10 cellular contexts compared by ENCODE assay signal in genomic region chrX:129755779-129756650, GRCh38. TPM values are rescaled to one million over a fixed set of nuclear protein-coding genes. Genes with fewer than 3 reads are reported as not detected.
DNase-seq lines count a peak whose midpoint lies in the region; ATAC-seq and TF ChIP-seq lines count a peak whose summit lies in the region.
"Had no signal": no experiment of that assay in that cellular context is flagged by ENCODE, and none has a peak within 500 bp of the region (broad histone marks: within the 10 kb centered on the region; RNA-seq: fewer than 3 reads in every experiment).

No MANE protein-coding gene starts in this region.

- TF ChIP-seq CTCF in nephron progenitor cell (IDR thresholded peaks at IDR 0.05): no peak

- H3K4me1 Mint-ChIP-seq in activated CD8-positive, alpha-beta T cell treated with anti-CD3 and anti-CD28 coated beads, Interleukin-2, amount 10 ng/mL, durations not matched to agents 7 days and 5 days (ENCODE audit: low read depth): peaks cover 84% of the 10 kb centered on the region
- H3K4me1 Mint-ChIP-seq in nephron progenitor cell: peaks cover 18% of the 10 kb centered on the region

- H3K27ac Mint-ChIP-seq in activated CD8-positive, alpha-beta T cell treated with anti-CD3 and anti-CD28 coated beads, Interleukin-2, amount 10 ng/mL, durations not matched to agents 7 days and 5 days: peak overlapping the region; percentile 85
- H3K27ac Mint-ChIP-seq in nephron progenitor cell: peak overlapping the region; percentile 51

- H3K4me3 Mint-ChIP-seq in activated CD8-positive, alpha-beta T cell treated with anti-CD3 and anti-CD28 coated beads, Interleukin-2, amount 10 ng/mL, durations not matched to agents 7 days and 5 days: peak overlapping the region; percentile 71
- no peak overlapping the region for H3K4me3 Mint-ChIP-seq in nephron progenitor cell

- no peaks in the 10 kb centered on the region for H3K27me3 Mint-ChIP-seq in activated CD8-positive, alpha-beta T cell treated with anti-CD3 and anti-CD28 coated beads, Interleukin-2, amount 10 ng/mL, durations not matched to agents 7 days and 5 days (ENCODE audit: low read depth)
- peaks cover 26% of the 10 kb centered on the region for H3K27me3 Mint-ChIP-seq in nephron progenitor cell (ENCODE audit: low read depth, poor library complexity)

- POLR2A ChIA-PET in activated CD8-positive, alpha-beta T cell treated with anti-CD3 and anti-CD28 coated beads, Interleukin-2, amount 10 ng/mL, durations not matched to agents 7 days and 5 days (lab: Charles Lee): interaction anchor here (0.7 to 8.0 kb wide), 8 partner anchors 12 to 150 kb away, joined by 3 to 165 read pairs (median 5); partner anchors contain the start of gene SASH3

- no peaks in the 10 kb centered on the region for H3K36me3 Mint-ChIP-seq in activated CD8-positive, alpha-beta T cell treated with anti-CD3 and anti-CD28 coated beads, Interleukin-2, amount 10 ng/mL, durations not matched to agents 7 days and 5 days (ENCODE audit: low read depth)
- no peaks in the 10 kb centered on the region for H3K36me3 Mint-ChIP-seq in nephron progenitor cell (ENCODE audit: low read depth)

- DNase-seq in activated CD4-positive, CD25-positive, alpha-beta regulatory T cell (lab: John Stamatoyannopoulos, UW): peak in 3 of 4 experiments; percentile 4 to 14 (median 10)
- no peak for DNase-seq in activated CD4-positive, CD25-positive, alpha-beta regulatory T cell treated with anti-CD3 and anti-CD28 coated beads, Interleukin-2, amount 50 U/mL, for 72 hours
- DNase-seq in activated CD8-positive, alpha-beta T cell treated with anti-CD3 and anti-CD28 coated beads, Interleukin-2, amount 10 ng/mL, durations not matched to agents 7 days and 5 days: peak; percentile 56
- DNase-seq in nephron progenitor cell (peak; percentile 19), NCI-H187 treated with DMSO at 0.1 percent for 48 hours (lab: John Stamatoyannopoulos, UW) (no peak)
- DNase-seq: NCI-H446, pancreas had no signal

- ATAC-seq in HG02642 (IDR thresholded peaks at IDR 0.05; ENCODE audit: poor library complexity, unreplicated experiment) (peak; percentile 34), HG03571 (IDR thresholded peaks at IDR 0.05; ENCODE audit: unreplicated experiment) (no peak), HG03520 (IDR thresholded peaks at IDR 0.05; ENCODE audit: unreplicated experiment) (no peak)
- peak; percentile 47 for ATAC-seq in activated CD8-positive, alpha-beta T cell treated with anti-CD3 and anti-CD28 coated beads, Interleukin-2, amount 10 ng/mL, durations not matched to agents 7 days and 5 days
- ATAC-seq: pancreas had no signal

- CTCF ChIA-PET in activated CD8-positive, alpha-beta T cell treated with anti-CD3 and anti-CD28 coated beads, Interleukin-2, amount 10 ng/mL, durations not matched to agents 7 days and 5 days (lab: Charles Lee): interaction anchor here (0.7 to 4.1 kb wide), 31 partner anchors 10 to 272 kb away, joined by 3 to 23 read pairs (median 4); partner anchors contain the start of genes APLN, UTP14A and XPNPEP2

- no peaks in the 10 kb centered on the region for H3K9me3 Mint-ChIP-seq in activated CD8-positive, alpha-beta T cell treated with anti-CD3 and anti-CD28 coated beads, Interleukin-2, amount 10 ng/mL, durations not matched to agents 7 days and 5 days (ENCODE audit: insufficient read depth)
- peaks cover 10% of the 10 kb centered on the region for H3K9me3 Mint-ChIP-seq in nephron progenitor cell

RNA-seq across cellular contexts. Expression of gene XPNPEP2, which starts 17.2 kb away (rescaled TPM):
- total RNA-seq in activated CD8-positive, alpha-beta T cell treated with anti-CD3 and anti-CD28 coated beads, Interleukin-2, amount 10 ng/mL, durations not matched to agents 7 days and 5 days: 1 to 10 TPM; 1.6 to 1.7 TPM

RNA-seq across cellular contexts. Expression of gene SASH3, which starts 23.7 kb away (rescaled TPM):
- total RNA-seq in activated CD8-positive, alpha-beta T cell treated with anti-CD3 and anti-CD28 coated beads, Interleukin-2, amount 10 ng/mL, durations not matched to agents 7 days and 5 days: 100 to 1,000 TPM; 286 to 303 TPM

Comparison
In these comparisons a context has a peak if more than half of its experiments do, and no peak if none do; other contexts are left out.
1. DNase-seq: peak in activated CD4-positive, CD25-positive, alpha-beta regulatory T cell (3 of 4), activated CD8-positive, alpha-beta T cell treated with anti-CD3 and anti-CD28 coated beads, Interleukin-2, amount 10 ng/mL, durations not matched to agents 7 days and 5 days (single experiment) and nephron progenitor cell (single experiment); none in activated CD4-positive, CD25-positive, alpha-beta regulatory T cell treated with anti-CD3 and anti-CD28 coated beads, Interleukin-2, amount 50 U/mL, for 72 hours (single experiment) and NCI-H187 treated with DMSO at 0.1 percent for 48 hours (single experiment).
2. ATAC-seq: peak in HG02642 (single experiment) and activated CD8-positive, alpha-beta T cell treated with anti-CD3 and anti-CD28 coated beads, Interleukin-2, amount 10 ng/mL, durations not matched to agents 7 days and 5 days (single experiment); none in HG03571 (single experiment) and HG03520 (single experiment).